1 cellular context compared by ENCODE assay signal in the genomic region with DNA sequence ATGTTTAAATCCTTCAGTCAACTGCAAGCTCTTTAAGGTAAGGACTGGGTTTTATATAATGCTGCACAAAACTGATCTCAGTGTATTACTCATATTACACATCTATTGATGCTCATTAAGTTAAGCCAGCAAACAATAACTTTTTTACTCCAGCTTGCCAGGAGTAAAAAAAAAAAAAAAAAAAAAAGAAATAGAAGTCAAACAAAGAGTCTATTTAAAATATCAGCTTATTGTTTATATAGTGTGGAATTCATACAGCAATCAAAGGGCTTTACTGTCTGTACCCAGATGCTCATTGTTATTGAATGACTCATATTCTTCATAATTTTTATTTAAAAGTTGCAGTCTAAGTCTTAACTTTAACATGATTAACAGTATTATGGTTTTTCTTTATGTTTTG.
TF ChIP-seq lines count a peak whose summit lies in the region.

No MANE protein-coding gene starts in this region.

TF ChIP-seq in HepG2, 621 proteins besides CTCF, POLR2A, EP300 and RAD21:
- TF ChIP-seq ZNF354B (CRISPR knock-in tag; IDR thresholded peaks at IDR 0.05): no peak
- no peak for TF ChIP-seq PHF21A (CRISPR knock-in tag; IDR thresholded peaks at IDR 0.05)
- TF ChIP-seq CC2D1A (CRISPR knock-in tag; IDR thresholded peaks at IDR 0.05): no peak
